In the genomic region with DNA sequence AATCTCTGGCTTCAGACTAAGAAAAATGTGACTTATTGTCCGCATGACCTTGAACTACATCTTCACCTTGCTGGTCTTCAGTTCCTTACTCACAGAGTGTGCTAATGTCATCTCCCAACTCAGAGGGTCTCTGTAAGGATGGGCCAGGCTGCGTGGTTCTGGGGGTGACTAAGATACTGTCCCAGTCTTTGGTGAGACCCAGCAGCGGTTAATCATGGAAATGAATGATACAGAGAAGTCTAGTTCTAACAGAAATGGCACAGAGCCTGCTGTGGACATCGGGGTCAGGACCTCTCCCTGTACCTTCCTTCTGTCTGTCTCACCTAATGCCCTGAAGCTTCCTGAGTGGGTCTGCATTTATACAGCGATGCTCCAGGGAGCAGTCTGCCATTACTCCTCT, we compare ENCODE assay signal across 22 cellular contexts.
"Had no signal": no experiment of that assay in that cellular context is flagged by ENCODE, and none has a peak within 500 bp of the region (broad histone marks: within the 10 kb centered on the region; RNA-seq: fewer than 3 reads in every experiment).

No MANE protein-coding gene starts in this region.

- ATAC-seq: effector memory CD8-positive, alpha-beta T cell; esophagus mucosa; foreskin keratinocyte; gastrocnemius medialis; gastroesophageal sphincter; heart left ventricle had no signal

- H3K27me3 ChIP-seq: colonic mucosa, dorsolateral prefrontal cortex, esophagus squamous epithelium, foreskin keratinocyte, gastrocnemius medialis, gastroesophageal sphincter, heart left ventricle had no signal

- H3K27me3 Mint-ChIP-seq: dendritic cell treated with granulocyte-macrophage colony-stimulating factor and Interleukin-4, amounts not matched to agents 40 ng/mL and 50 ng/mL, for 4 days; effector memory CD8-positive, alpha-beta T cell had no signal

- H3K9me3 Mint-ChIP-seq: dendritic cell treated with granulocyte-macrophage colony-stimulating factor and Interleukin-4, amounts not matched to agents 40 ng/mL and 50 ng/mL, for 4 days; endodermal cell had no signal

- H3K9me3 ChIP-seq: colonic mucosa, esophagus squamous epithelium, gastrocnemius medialis, gastroesophageal sphincter, heart left ventricle had no signal

- H3K4me3 ChIP-seq: colonic mucosa, coronary artery, dorsolateral prefrontal cortex, esophagus squamous epithelium, gastrocnemius medialis, gastroesophageal sphincter, heart left ventricle had no signal

- DNase-seq: colonic mucosa; cortex of kidney; dermis blood vessel endothelial cell; dorsolateral prefrontal cortex; effector CD4-positive, alpha-beta T cell; effector CD8-positive, alpha-beta T cell; effector memory CD4-positive, alpha-beta T cell; effector memory CD8-positive, alpha-beta T cell; endodermal cell; erythroblast; esophagus squamous epithelium; foreskin fibroblast; foreskin keratinocyte; foreskin melanocyte; gastrocnemius medialis; glutamatergic neuron; heart left ventricle had no signal

- H3K36me3 ChIP-seq: colonic mucosa, esophagus squamous epithelium, gastrocnemius medialis, gastroesophageal sphincter, heart left ventricle had no signal

- H3K27ac Mint-ChIP-seq: dendritic cell treated with granulocyte-macrophage colony-stimulating factor and Interleukin-4, amounts not matched to agents 40 ng/mL and 50 ng/mL, for 4 days; effector memory CD8-positive, alpha-beta T cell; endodermal cell had no signal

- H3K4me1 ChIP-seq: colonic mucosa, gastrocnemius medialis, heart left ventricle had no signal

- H3K4me3 Mint-ChIP-seq: dendritic cell treated with granulocyte-macrophage colony-stimulating factor and Interleukin-4, amounts not matched to agents 40 ng/mL and 50 ng/mL, for 4 days; effector memory CD8-positive, alpha-beta T cell; endodermal cell had no signal

- H3K27ac ChIP-seq: colonic mucosa, coronary artery, dorsolateral prefrontal cortex, epithelial cell of prostate, esophagus squamous epithelium, foreskin keratinocyte, gastrocnemius medialis, gastroesophageal sphincter, heart left ventricle had no signal
